In genomic region chr3:28840976-28841376, GRCh38 we compare ENCODE assay signal across 13 cellular contexts.
DNase-seq lines count a peak whose midpoint lies in the region; ATAC-seq and TF ChIP-seq lines count a peak whose summit lies in the region.
"Had no signal": no experiment of that assay in that cellular context is flagged by ENCODE, and none has a peak within 500 bp of the region (broad histone marks: within the 10 kb centered on the region; RNA-seq: fewer than 3 reads in every experiment).

No MANE protein-coding gene starts in this region.

- H3K27me3 ChIP-seq in thyroid gland = no peaks in the 10 kb centered on the region
- H3K27me3 ChIP-seq: left lung had no signal

- H3K4me3 ChIP-seq in GM12865 (ENCODE audit: low read depth, low read length) (no peak overlapping the region), thyroid gland (replicated peaks in 1 of 3) (no peak overlapping the region)
- H3K4me3 ChIP-seq: left lung had no signal

- H3K27ac Mint-ChIP-seq in activated naive CD8-positive, alpha-beta T cell treated with anti-CD3 and anti-CD28 coated beads, Interleukin-2, amount 50 U/mL, for 24 hours = peak overlapping the region; percentile 2
- H3K27ac Mint-ChIP-seq in T-helper 17 cell = no peak overlapping the region

- peaks cover 4% of the 10 kb centered on the region for H3K9me3 Mint-ChIP-seq in activated naive CD8-positive, alpha-beta T cell treated with anti-CD3 and anti-CD28 coated beads, Interleukin-2, amount 50 U/mL, for 24 hours

- no peak overlapping the region for H3K27ac ChIP-seq in thyroid gland
- H3K27ac ChIP-seq: left lung had no signal

- H3K4me1 Mint-ChIP-seq in activated naive CD8-positive, alpha-beta T cell treated with anti-CD3 and anti-CD28 coated beads, Interleukin-2, amount 50 U/mL, for 24 hours = peaks cover 13% of the 10 kb centered on the region
- no peaks in the 10 kb centered on the region for H3K4me1 Mint-ChIP-seq in T-helper 17 cell

- intact Hi-C loops in thyroid gland (cut with DNase I) = no loop called here

- DNase-seq in GM12865 (ENCODE audit: low read depth) = peak; percentile 76
- peak; percentile 11 for DNase-seq in activated naive CD8-positive, alpha-beta T cell treated with anti-CD3 and anti-CD28 coated beads, Interleukin-2, amount 50 U/mL, for 24 hours
- no peak for DNase-seq in NCI-H187 treated with DMSO at 0.1 percent for 48 hours (lab: John Stamatoyannopoulos, UW)
- no peak for DNase-seq in T-helper 17 cell
- DNase-seq in C1 segment of cervical spinal cord (lab: John Stamatoyannopoulos, UW) = no peak
- DNase-seq in thyroid gland = no peak
- DNase-seq: COR-L47, erythroblast, left lung, NCI-H1105 had no signal

- no peaks in the 10 kb centered on the region for H3K36me3 ChIP-seq in thyroid gland
- H3K36me3 ChIP-seq: left lung had no signal

- H3K4me1 ChIP-seq in thyroid gland = peaks cover 0 to 9% of the 10 kb centered on the region in 2 donors
- H3K4me1 ChIP-seq: left lung had no signal

- 92 to 100% methylated on average over 1 of the region's 1 CpG for WGBS in thyroid gland, 2 donors

- H3K4me3 Mint-ChIP-seq in activated naive CD8-positive, alpha-beta T cell treated with anti-CD3 and anti-CD28 coated beads, Interleukin-2, amount 50 U/mL, for 24 hours = no peak overlapping the region
- H3K4me3 Mint-ChIP-seq in T-helper 17 cell = no peak overlapping the region

- no peaks in the 10 kb centered on the region for H3K36me3 Mint-ChIP-seq in activated naive CD8-positive, alpha-beta T cell treated with anti-CD3 and anti-CD28 coated beads, Interleukin-2, amount 50 U/mL, for 24 hours (ENCODE audit: low read depth)
- no peaks in the 10 kb centered on the region for H3K36me3 Mint-ChIP-seq in T-helper 17 cell (ENCODE audit: low read depth)

- TF ChIP-seq CTCF in GM12865 (IDR thresholded peaks at IDR 0.05; ENCODE audit: insufficient read depth, low read depth, low read length, missing control alignments) (no peak), thyroid gland (IDR thresholded peaks at IDR 0.05) (no peak)

- TF ChIP-seq POLR2A in thyroid gland (IDR thresholded peaks at IDR 0.05) = no peak

- H3K27me3 Mint-ChIP-seq in activated naive CD8-positive, alpha-beta T cell treated with anti-CD3 and anti-CD28 coated beads, Interleukin-2, amount 50 U/mL, for 24 hours = peaks cover 7% of the 10 kb centered on the region
- H3K27me3 Mint-ChIP-seq in T-helper 17 cell = no peaks in the 10 kb centered on the region

- ATAC-seq in GM19397 (IDR thresholded peaks at IDR 0.05; ENCODE audit: unreplicated experiment) (peak; percentile 59), HG03139 (IDR thresholded peaks at IDR 0.05; ENCODE audit: unreplicated experiment) (peak; percentile 62), T-helper 17 cell (no peak)
- peak; percentile 93 for ATAC-seq in activated naive CD8-positive, alpha-beta T cell treated with anti-CD3 and anti-CD28 coated beads, Interleukin-2, amount 50 U/mL, for 24 hours
- ATAC-seq: left lung, sciatic nerve had no signal

- H3K9me3 ChIP-seq in T-helper 17 cell (ENCODE audit: control insufficient read depth, low read length, poor library complexity, severe bottlenecking) (no peaks in the 10 kb centered on the region), thyroid gland (no peaks in the 10 kb centered on the region)
- H3K9me3 ChIP-seq: left lung had no signal

Comparison
In these comparisons a context has a peak if more than half of its experiments do, and no peak if none do; other contexts are left out.
1. DNase-seq: peak in GM12865 (single experiment) and activated naive CD8-positive, alpha-beta T cell treated with anti-CD3 and anti-CD28 coated beads, Interleukin-2, amount 50 U/mL, for 24 hours (single experiment); none in NCI-H187 treated with DMSO at 0.1 percent for 48 hours (single experiment), T-helper 17 cell (0 of 3), C1 segment of cervical spinal cord (0 of 14) and thyroid gland (0 of 2).